In the genomic region with DNA sequence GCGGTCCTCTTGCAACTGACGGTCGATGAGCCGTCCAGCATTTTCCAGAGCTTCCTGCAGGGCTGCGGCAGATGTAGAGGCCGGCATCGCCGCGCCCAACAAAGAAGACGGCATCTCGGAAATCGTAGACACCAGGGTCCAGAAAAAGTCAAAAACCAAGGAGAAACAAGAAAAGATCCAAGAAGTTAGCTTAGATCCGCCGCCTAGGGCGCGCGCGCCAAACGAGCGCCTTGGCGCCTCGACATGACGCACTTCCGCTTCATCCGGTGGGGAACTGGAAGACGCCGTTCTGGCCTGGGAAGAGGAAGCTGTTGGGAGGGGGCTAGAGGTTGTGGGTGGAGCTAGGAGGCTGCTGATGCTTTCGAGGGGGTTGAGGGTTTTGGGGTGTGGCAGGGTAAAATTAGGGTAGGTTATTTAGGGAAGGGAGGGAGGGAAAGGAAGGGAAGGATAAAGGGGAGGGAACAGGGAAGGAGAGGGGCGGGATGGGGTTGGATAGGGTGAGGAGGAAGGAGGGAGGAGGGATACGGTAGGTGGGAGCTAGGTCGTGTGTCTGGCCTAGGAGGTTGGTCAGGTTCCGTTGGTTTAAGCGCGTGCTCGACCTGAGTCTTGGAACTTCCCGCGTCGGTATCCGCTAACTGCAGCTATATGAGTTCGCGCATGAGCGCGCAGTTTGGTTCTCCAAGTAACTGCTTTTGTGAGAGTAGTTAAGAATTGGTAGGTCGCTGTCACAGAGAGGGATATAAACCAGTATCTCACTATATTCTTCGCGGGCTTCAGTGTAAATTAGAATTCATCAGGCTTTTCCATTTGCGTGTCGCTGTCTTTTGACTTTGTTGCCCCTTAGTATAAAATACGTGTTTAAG, we compare ENCODE assay signal across 1 cellular context.
A peak's percentile ranks its signal among the peaks of the same experiment; 100 is the strongest.
TF ChIP-seq lines count a peak whose summit lies in the region.

TSS of gene NUP155 (minus strand) at position 243 of the 863 bp plus-strand sequence. CDS start at position 114, 129 bp downstream.

TF ChIP-seq in WTC11, 78 proteins besides CTCF, POLR2A, EP300 and RAD21 (continued from another document and continues in another):
- TF ChIP-seq, protein P1, sequence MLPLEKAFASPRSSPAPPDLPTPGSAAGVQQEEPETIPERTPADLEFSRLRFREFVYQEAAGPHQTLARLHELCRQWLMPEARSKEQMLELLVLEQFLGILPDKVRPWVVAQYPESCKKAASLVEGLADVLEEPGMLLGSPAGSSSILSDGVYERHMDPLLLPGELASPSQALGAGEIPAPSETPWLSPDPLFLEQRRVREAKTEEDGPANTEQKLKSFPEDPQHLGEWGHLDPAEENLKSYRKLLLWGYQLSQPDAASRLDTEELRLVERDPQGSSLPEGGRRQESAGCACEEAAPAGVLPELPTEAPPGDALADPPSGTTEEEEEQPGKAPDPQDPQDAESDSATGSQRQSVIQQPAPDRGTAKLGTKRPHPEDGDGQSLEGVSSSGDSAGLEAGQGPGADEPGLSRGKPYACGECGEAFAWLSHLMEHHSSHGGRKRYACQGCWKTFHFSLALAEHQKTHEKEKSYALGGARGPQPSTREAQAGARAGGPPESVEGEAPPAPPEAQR (CRISPR knock-in tag; IDR thresholded peaks at IDR 0.05) = no peak
- no peak for TF ChIP-seq IRF1 (CRISPR knock-in tag; IDR thresholded peaks at IDR 0.05)
- no peak for TF ChIP-seq ATF1 (CRISPR knock-in tag; IDR thresholded peaks at IDR 0.05)
- TF ChIP-seq, protein P2, sequence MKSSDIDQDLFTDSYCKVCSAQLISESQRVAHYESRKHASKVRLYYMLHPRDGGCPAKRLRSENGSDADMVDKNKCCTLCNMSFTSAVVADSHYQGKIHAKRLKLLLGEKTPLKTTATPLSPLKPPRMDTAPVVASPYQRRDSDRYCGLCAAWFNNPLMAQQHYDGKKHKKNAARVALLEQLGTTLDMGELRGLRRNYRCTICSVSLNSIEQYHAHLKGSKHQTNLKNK (CRISPR knock-in tag; IDR thresholded peaks at IDR 0.05) = no peak
- TF ChIP-seq, protein P3, sequence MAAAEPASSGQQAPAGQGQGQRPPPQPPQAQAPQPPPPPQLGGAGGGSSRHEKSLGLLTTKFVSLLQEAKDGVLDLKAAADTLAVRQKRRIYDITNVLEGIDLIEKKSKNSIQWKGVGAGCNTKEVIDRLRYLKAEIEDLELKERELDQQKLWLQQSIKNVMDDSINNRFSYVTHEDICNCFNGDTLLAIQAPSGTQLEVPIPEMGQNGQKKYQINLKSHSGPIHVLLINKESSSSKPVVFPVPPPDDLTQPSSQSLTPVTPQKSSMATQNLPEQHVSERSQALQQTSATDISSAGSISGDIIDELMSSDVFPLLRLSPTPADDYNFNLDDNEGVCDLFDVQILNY (CRISPR knock-in tag; IDR thresholded peaks at IDR 0.05) = peak; percentile 64
- no peak for TF ChIP-seq RORB (CRISPR knock-in tag; IDR thresholded peaks at IDR 0.05)
- TF ChIP-seq, protein P4, sequence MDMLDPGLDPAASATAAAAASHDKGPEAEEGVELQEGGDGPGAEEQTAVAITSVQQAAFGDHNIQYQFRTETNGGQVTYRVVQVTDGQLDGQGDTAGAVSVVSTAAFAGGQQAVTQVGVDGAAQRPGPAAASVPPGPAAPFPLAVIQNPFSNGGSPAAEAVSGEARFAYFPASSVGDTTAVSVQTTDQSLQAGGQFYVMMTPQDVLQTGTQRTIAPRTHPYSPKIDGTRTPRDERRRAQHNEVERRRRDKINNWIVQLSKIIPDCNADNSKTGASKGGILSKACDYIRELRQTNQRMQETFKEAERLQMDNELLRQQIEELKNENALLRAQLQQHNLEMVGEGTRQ (CRISPR knock-in tag; IDR thresholded peaks at IDR 0.05) = no peak
- TF ChIP-seq, protein P5, sequence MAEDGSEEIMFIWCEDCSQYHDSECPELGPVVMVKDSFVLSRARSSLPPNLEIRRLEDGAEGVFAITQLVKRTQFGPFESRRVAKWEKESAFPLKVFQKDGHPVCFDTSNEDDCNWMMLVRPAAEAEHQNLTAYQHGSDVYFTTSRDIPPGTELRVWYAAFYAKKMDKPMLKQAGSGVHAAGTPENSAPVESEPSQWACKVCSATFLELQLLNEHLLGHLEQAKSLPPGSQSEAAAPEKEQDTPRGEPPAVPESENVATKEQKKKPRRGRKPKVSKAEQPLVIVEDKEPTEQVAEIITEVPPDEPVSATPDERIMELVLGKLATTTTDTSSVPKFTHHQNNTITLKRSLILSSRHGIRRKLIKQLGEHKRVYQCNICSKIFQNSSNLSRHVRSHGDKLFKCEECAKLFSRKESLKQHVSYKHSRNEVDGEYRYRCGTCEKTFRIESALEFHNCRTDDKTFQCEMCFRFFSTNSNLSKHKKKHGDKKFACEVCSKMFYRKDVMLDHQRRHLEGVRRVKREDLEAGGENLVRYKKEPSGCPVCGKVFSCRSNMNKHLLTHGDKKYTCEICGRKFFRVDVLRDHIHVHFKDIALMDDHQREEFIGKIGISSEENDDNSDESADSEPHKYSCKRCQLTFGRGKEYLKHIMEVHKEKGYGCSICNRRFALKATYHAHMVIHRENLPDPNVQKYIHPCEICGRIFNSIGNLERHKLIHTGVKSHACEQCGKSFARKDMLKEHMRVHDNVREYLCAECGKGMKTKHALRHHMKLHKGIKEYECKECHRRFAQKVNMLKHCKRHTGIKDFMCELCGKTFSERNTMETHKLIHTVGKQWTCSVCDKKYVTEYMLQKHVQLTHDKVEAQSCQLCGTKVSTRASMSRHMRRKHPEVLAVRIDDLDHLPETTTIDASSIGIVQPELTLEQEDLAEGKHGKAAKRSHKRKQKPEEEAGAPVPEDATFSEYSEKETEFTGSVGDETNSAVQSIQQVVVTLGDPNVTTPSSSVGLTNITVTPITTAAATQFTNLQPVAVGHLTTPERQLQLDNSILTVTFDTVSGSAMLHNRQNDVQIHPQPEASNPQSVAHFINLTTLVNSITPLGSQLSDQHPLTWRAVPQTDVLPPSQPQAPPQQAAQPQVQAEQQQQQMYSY (CRISPR knock-in tag; IDR thresholded peaks at IDR 0.05) = no peak
- no peak for TF ChIP-seq NR3C1 (CRISPR knock-in tag; conservative IDR thresholded peaks at IDR 0.05; ENCODE audit: low read depth)
- TF ChIP-seq ZNF219 (CRISPR knock-in tag; IDR thresholded peaks at IDR 0.05; ENCODE audit: borderline replicate concordance) = no peak
- TF ChIP-seq HMGXB4 (CRISPR knock-in tag; IDR thresholded peaks at IDR 0.05) = no peak
- TF ChIP-seq NR2C2 (CRISPR knock-in tag; IDR thresholded peaks at IDR 0.05) = no peak
- no peak for TF ChIP-seq TEAD4 (CRISPR knock-in tag; IDR thresholded peaks at IDR 0.05)
- peak; percentile 34; the same call in 1 of the 2 replicates for TF ChIP-seq ARID4B (CRISPR knock-in tag; IDR thresholded peaks at IDR 0.05; ENCODE audit: borderline replicate concordance)
- no peak for TF ChIP-seq ZBTB21 (CRISPR knock-in tag; IDR thresholded peaks at IDR 0.05; ENCODE audit: borderline replicate concordance)
- TF ChIP-seq IRF2 (CRISPR knock-in tag; IDR thresholded peaks at IDR 0.05; ENCODE audit: borderline replicate concordance, low read depth) = no peak
- TF ChIP-seq SOX15 (CRISPR knock-in tag; IDR thresholded peaks at IDR 0.05) = no peak
- peak; percentile 84; the same call in 1 of the 2 replicates for TF ChIP-seq CREB1 (CRISPR knock-in tag; IDR thresholded peaks at IDR 0.05)
- no peak for TF ChIP-seq SMAD3 (CRISPR knock-in tag; IDR thresholded peaks at IDR 0.05; ENCODE audit: borderline replicate concordance)
- TF ChIP-seq, protein P6, sequence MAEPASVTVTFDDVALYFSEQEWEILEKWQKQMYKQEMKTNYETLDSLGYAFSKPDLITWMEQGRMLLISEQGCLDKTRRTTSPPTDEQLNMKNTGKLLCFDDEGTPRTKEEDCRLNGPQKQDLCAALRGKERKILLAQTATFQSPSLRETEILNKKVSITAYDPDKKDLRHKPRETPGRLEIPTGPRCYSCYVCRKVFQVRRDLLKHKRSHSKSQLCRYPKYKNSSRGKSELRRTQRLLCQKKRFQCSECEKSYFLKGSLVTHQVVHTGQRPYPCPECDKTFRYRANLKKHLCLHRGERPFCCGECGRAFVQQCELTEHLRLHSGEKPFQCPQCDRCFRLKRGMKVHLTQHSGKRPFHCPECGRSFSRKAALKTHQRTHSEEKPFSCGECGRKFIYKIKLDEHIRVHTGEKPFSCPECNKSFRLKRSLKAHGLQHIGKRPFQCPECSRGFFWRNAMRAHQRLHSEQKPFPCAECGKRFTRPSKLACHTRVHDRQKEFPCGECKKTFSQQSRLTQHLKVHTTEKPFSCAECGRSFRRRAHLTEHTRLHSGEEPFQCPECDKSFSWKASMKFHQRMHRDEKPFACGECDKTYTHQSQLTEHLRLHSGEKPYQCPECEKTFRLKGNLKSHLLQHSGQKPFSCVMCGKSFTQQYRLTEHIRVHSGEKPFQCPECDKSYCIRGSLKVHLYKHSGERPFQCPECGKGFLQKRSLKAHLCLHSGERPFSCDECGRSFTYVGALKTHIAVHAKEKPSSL (CRISPR knock-in tag; conservative IDR thresholded peaks at IDR 0.05) = no peak
- TF ChIP-seq, protein P7, sequence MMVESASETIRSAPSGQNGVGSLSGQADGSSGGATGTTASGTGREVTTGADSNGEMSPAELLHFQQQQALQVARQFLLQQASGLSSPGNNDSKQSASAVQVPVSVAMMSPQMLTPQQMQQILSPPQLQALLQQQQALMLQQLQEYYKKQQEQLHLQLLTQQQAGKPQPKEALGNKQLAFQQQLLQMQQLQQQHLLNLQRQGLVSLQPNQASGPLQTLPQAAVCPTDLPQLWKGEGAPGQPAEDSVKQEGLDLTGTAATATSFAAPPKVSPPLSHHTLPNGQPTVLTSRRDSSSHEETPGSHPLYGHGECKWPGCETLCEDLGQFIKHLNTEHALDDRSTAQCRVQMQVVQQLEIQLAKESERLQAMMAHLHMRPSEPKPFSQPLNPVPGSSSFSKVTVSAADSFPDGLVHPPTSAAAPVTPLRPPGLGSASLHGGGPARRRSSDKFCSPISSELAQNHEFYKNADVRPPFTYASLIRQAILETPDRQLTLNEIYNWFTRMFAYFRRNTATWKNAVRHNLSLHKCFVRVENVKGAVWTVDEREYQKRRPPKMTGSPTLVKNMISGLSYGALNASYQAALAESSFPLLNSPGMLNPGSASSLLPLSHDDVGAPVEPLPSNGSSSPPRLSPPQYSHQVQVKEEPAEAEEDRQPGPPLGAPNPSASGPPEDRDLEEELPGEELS (CRISPR knock-in tag; IDR thresholded peaks at IDR 0.05) = no peak
- TF ChIP-seq, protein P8, sequence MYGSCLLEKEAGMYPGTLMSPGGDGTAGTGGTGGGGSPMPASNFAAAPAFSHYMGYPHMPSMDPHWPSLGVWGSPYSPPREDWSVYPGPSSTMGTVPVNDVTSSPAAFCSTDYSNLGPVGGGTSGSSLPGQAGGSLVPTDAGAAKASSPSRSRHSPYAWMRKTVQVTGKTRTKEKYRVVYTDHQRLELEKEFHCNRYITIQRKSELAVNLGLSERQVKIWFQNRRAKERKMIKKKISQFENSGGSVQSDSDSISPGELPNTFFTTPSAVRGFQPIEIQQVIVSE (CRISPR knock-in tag; IDR thresholded peaks at IDR 0.05; ENCODE audit: borderline replicate concordance) = no peak
- TF ChIP-seq, protein P9, sequence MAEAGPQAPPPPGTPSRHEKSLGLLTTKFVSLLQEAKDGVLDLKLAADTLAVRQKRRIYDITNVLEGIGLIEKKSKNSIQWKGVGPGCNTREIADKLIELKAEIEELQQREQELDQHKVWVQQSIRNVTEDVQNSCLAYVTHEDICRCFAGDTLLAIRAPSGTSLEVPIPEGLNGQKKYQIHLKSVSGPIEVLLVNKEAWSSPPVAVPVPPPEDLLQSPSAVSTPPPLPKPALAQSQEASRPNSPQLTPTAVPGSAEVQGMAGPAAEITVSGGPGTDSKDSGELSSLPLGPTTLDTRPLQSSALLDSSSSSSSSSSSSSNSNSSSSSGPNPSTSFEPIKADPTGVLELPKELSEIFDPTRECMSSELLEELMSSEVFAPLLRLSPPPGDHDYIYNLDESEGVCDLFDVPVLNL (CRISPR knock-in tag; IDR thresholded peaks at IDR 0.05; ENCODE audit: borderline replicate concordance, low read depth) = no peak
